Comparison of ENCODE assay signal across 29 cellular contexts in genomic region chr15:79101866-79102581, GRCh38. TPM values are rescaled to one million over a fixed set of nuclear protein-coding genes. Genes with fewer than 3 reads are reported as not detected.
A peak's percentile ranks its signal among the peaks of the same experiment; 100 is the strongest.
DNase-seq lines count a peak whose midpoint lies in the region; ATAC-seq and TF ChIP-seq lines count a peak whose summit lies in the region.
"Had no signal": no experiment of that assay in that cellular context is flagged by ENCODE, and none has a peak within 500 bp of the region (broad histone marks: within the 10 kb centered on the region; RNA-seq: fewer than 3 reads in every experiment).

No MANE protein-coding gene starts in this region.

- H3K4me1 ChIP-seq in BLaER1, result peaks cover 22% of the 10 kb centered on the region
- H3K4me1 ChIP-seq: heart left ventricle, psoas muscle, testis, vagina had no signal

- H3K9ac ChIP-seq in BLaER1, result no peak overlapping the region
- H3K9ac ChIP-seq: KMS-11 had no signal

- H3K27me3 ChIP-seq in BLaER1, result no peaks in the 10 kb centered on the region
- H3K27me3 ChIP-seq: testis, vagina had no signal

- peaks cover 23% of the 10 kb centered on the region for H3K9me3 ChIP-seq in BLaER1
- H3K9me3 ChIP-seq: heart left ventricle, psoas muscle, testis, vagina had no signal

- H3K4me3 ChIP-seq in BLaER1, result no peak overlapping the region
- no peak overlapping the region for H3K4me3 ChIP-seq in cardiac fibroblast (replicated peaks in 1 of 2; ENCODE audit: low read depth in 2 of 2, low read length in 2 of 2)
- H3K4me3 ChIP-seq: cardiac muscle cell, heart left ventricle, psoas muscle, SK-N-MC, testis, vagina had no signal

- TF ChIP-seq CTCF in cardiac fibroblast (IDR thresholded peaks at IDR 0.05; ENCODE audit: low read depth, low read length), result no peak

- H3K36me3 ChIP-seq in BLaER1, result no peaks in the 10 kb centered on the region
- H3K36me3 ChIP-seq: cardiac muscle cell, heart left ventricle, vagina had no signal

- no peaks in the 10 kb centered on the region for H4K20me1 ChIP-seq in BLaER1

- peak; percentile 18 for DNase-seq in HT1080 (ENCODE audit: low read depth)
- DNase-seq in cardiac fibroblast (ENCODE audit: low read depth in 2 of 2), result peak; percentile 11 to 48
- peak; percentile 52 for DNase-seq in putamen (ENCODE audit: low spot score)
- DNase-seq in NCI-H748 (lab: John Stamatoyannopoulos, UW; ENCODE audit: unreplicated experiment), result no peak
- DNase-seq in activated CD8-positive, alpha-beta memory T cell treated with anti-CD3 and anti-CD28 coated beads, Interleukin-2, amount 50 U/mL, for 4 hours, result no peak
- DNase-seq in activated gamma-delta T cell (lab: John Stamatoyannopoulos, UW), result no peak
- DNase-seq: activated CD4-positive, alpha-beta T cell treated with anti-CD3 and anti-CD28 coated beads, Interleukin-2, amount 10 ng/mL, durations not matched to agents 24 days and 14 days; heart left ventricle; left cardiac atrium; mesenchymal stem cell; NCI-H1048; NCI-H187; NCI-H69; psoas muscle; RPMI8226; small intestine; stimulated activated CD4-positive, alpha-beta T cell treated with anti-CD3 and anti-CD28 coated beads, Interleukin-2, amount 100 ng/mL, for 24 hours; stimulated activated naive CD4-positive, alpha-beta T cell; testis had no signal

- ATAC-seq in HG02798 (IDR thresholded peaks at IDR 0.05; ENCODE audit: poor library complexity, unreplicated experiment), result no peak
- ATAC-seq: heart left ventricle, left cardiac atrium, psoas muscle had no signal

- no peak overlapping the region for H3K27ac ChIP-seq in BLaER1
- H3K27ac ChIP-seq: cardiac muscle cell, heart left ventricle, KMS-11, psoas muscle, SK-N-MC, testis, vagina, VCaP had no signal

- peak overlapping the region; percentile 17; the same call in 1 of the 2 replicates for H3K4me2 ChIP-seq in BLaER1
- H3K4me2 ChIP-seq: KMS-11 had no signal

RNA-seq across cellular contexts. Expression of gene RASGRF1, which starts 11.4 kb away (rescaled TPM):
- total RNA-seq in HT1080 (2014; rRNA removed; shearing (Covaris generic)), result 0.14 and 1.2 TPM in 2 replicates
- polyA plus RNA-seq in HT1080 (2015; cell fraction: cytosol; rRNA removed), result 0.67 and 2.0 TPM in 2 replicates
- polyA plus RNA-seq in HT1080 (2015; cell fraction: nucleus; rRNA removed), result 1.00 and 1.3 TPM in 2 replicates
- total RNA-seq: activated CD4-positive, alpha-beta T cell treated with anti-CD3 and anti-CD28 coated beads, Interleukin-2, amount 10 ng/mL, durations not matched to agents 24 days and 14 days; fibroblast of lung; left cardiac atrium; psoas muscle; T-helper 2 cell treated with Interferon-gamma antibody and Interleukin-4, amounts not matched to agents 100 ng/mL and 5 ng/mL, for 36 hours; vagina had no signal
- polyA plus RNA-seq: cardiac muscle cell, CD14-positive monocyte, heart left ventricle had no signal

Comparison
In these comparisons a context has a peak if more than half of its experiments do, and no peak if none do; other contexts are left out.
1. DNase-seq: peak in HT1080 (single experiment), cardiac fibroblast (2 of 2) and putamen (single experiment); none in NCI-H748 (single experiment), activated CD8-positive, alpha-beta memory T cell treated with anti-CD3 and anti-CD28 coated beads, Interleukin-2, amount 50 U/mL, for 4 hours (single experiment) and activated gamma-delta T cell (single experiment).